Comparison of ENCODE assay signal across 35 cellular contexts in the genomic region with DNA sequence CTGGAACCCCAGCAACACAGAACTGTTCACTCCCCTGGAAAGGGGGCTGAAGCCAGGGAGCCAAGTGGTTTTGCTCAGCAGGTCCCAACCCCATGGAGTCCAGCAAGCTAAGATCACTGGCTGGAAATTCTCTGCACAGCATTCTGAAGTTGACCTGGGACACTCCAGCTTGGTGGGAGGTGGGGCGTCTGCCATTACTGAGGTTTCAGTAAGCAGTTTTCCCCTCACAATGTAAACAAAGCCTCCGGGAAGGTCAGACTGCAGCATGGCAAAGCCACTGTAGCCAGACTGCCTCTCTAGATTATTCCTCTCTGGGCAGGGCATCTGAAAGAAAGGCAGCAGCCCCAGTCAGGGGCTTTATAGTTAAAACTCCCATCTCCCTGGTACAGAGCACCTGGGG. TPM values are rescaled to one million over a fixed set of nuclear protein-coding genes. Genes with fewer than 3 reads are reported as not detected.
"Had no signal": no experiment of that assay in that cellular context is flagged by ENCODE, and none has a peak within 500 bp of the region (broad histone marks: within the 10 kb centered on the region; RNA-seq: fewer than 3 reads in every experiment).

No MANE protein-coding gene starts in this region.

- ATAC-seq: PC-3 had no signal

- H3K27me3 Mint-ChIP-seq: activated B cell treated with CpG ODN at 0.5 μM for 24 hours; activated CD4-positive, alpha-beta memory T cell treated with anti-CD3 and anti-CD28 coated beads for 36 hours; activated naive CD4-positive, alpha-beta T cell treated with anti-CD3 and anti-CD28 coated beads, Interleukin-2, amount 50 U/mL, for 24 hours; activated naive CD8-positive, alpha-beta T cell treated with anti-CD3 and anti-CD28 coated beads, Interleukin-2, amount 10 ng/mL, durations not matched to agents 7 days and 5 days had no signal

- DNase-seq: activated B cell treated with CpG ODN at 0.5 μM for 24 hours; activated CD4-positive, alpha-beta memory T cell treated with anti-CD3 and anti-CD28 coated beads for 36 hours; activated CD4-positive, alpha-beta T cell treated with anti-CD3 and anti-CD28 coated beads for 4 hours; activated CD4-positive, alpha-beta T cell treated with anti-CD3 and anti-CD28 coated beads, Interleukin-2, amount 50 U/mL, for 1 hour; activated CD4-positive, CD25-positive, alpha-beta regulatory T cell treated with anti-CD3 and anti-CD28 coated beads, Interleukin-2, amount 50 U/mL, for 72 hours; activated CD8-positive, alpha-beta memory T cell treated with anti-CD3 and anti-CD28 coated beads, Interleukin-2, amount 50 U/mL, for 4 hours; activated gamma-delta T cell; activated naive CD4-positive, alpha-beta T cell treated with Interleukin-2 at 50 U/mL for 16 hours; activated naive CD8-positive, alpha-beta T cell treated with anti-CD3 and anti-CD28 coated beads, Interleukin-2, amount 10 ng/mL, durations not matched to agents 7 days and 5 days; activated T-cell treated with anti-CD3 and anti-CD28 coated beads for 4 hours; activated T-cell treated with anti-CD3 and anti-CD28 coated beads, Interleukin-2, amount 50 U/mL, for 48 hours; amygdala; Karpas-422; MG63; NCI-H1048; NCI-H1105 treated with DMSO at 0.1 percent for 48 hours; NCI-H146; NCI-H187; NCI-H2029 treated with DMSO at 0.1 percent for 48 hours; NCI-H2107; NCI-H2171; NCI-H510A; NCI-H526; NCI-H748 treated with DMSO at 0.1 percent for 48 hours; NK-92 treated with Interleukin-12 subunit alpha and Interleukin-12 subunit beta, amount 100 ng/mL, for 24 hours; PC-3; Peyer's patch; RPMI8226; SW 1271; T-helper 1 cell; T-helper 2 cell; T-helper 9 cell had no signal

- H3K27ac Mint-ChIP-seq: activated B cell treated with CpG ODN at 0.5 μM for 24 hours; activated naive CD4-positive, alpha-beta T cell treated with anti-CD3 and anti-CD28 coated beads, Interleukin-2, amount 50 U/mL, for 24 hours; activated naive CD8-positive, alpha-beta T cell treated with anti-CD3 and anti-CD28 coated beads, Interleukin-2, amount 10 ng/mL, durations not matched to agents 7 days and 5 days; activated T-helper 2 cell treated with anti-CD3 and anti-CD28 coated beads, Interferon-gamma antibody, Interleukin-2, Interleukin-4, amounts not matched to agents 10 μg/mL and 5 μg/mL and 100 μg/mL, durations not matched to agents 14 hours and 24 hours and 36 hours had no signal

- H3K4me3 Mint-ChIP-seq: activated B cell treated with CpG ODN at 0.5 μM for 24 hours; activated CD4-positive, alpha-beta memory T cell treated with anti-CD3 and anti-CD28 coated beads for 36 hours; activated naive CD4-positive, alpha-beta T cell treated with anti-CD3 and anti-CD28 coated beads, Interleukin-2, amount 50 U/mL, for 24 hours; activated naive CD8-positive, alpha-beta T cell treated with anti-CD3 and anti-CD28 coated beads, Interleukin-2, amount 10 ng/mL, durations not matched to agents 7 days and 5 days had no signal

RNA-seq across cellular contexts. Expression of a gene that starts 59.7 kb away (rescaled TPM):
- total RNA-seq: ascending aorta had no signal
